In the genomic region with DNA sequence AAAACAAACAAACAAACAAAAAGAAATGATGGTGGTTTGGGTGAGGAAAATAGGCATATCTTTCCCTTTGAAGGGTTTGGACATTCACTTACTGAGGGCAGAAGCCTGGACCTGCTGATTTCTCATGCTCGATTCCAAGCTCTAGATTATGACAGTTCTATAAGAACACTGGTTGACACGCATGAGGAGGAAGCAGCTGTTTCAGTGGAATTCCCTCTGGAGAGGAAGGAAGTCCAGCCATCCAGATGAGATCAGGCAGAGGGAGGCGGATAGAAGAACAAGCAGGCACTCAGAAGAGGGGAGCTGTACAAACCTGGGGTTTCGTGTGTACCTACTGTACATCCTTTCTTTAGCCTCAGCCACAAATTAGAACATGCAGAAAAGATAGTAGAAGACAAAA, we compare ENCODE assay signal across 1 cellular context.
TF ChIP-seq lines count a peak whose summit lies in the region.

No MANE protein-coding gene starts in this region.

TF ChIP-seq in IMR-90, 13 proteins besides CTCF, POLR2A, EP300 and RAD21:
- no peak for TF ChIP-seq ELK1 (IDR thresholded peaks at IDR 0.05; ENCODE audit: borderline replicate concordance, low read depth, low read length)
- TF ChIP-seq BHLHE40 (IDR thresholded peaks at IDR 0.05; ENCODE audit: low read depth, low read length), result no peak
- TF ChIP-seq NFE2L2 (IDR thresholded peaks at IDR 0.05; ENCODE audit: low read depth, low read length), result no peak
- TF ChIP-seq CHD1 (IDR thresholded peaks at IDR 0.05; ENCODE audit: low read depth, low read length), result no peak
- TF ChIP-seq, protein P1, sequence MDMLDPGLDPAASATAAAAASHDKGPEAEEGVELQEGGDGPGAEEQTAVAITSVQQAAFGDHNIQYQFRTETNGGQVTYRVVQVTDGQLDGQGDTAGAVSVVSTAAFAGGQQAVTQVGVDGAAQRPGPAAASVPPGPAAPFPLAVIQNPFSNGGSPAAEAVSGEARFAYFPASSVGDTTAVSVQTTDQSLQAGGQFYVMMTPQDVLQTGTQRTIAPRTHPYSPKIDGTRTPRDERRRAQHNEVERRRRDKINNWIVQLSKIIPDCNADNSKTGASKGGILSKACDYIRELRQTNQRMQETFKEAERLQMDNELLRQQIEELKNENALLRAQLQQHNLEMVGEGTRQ (IDR thresholded peaks at IDR 0.05; ENCODE audit: low read depth, low read length), result no peak
- no peak for TF ChIP-seq MAZ (IDR thresholded peaks at IDR 0.05; ENCODE audit: borderline replicate concordance, low read depth, low read length)
